Comparison of ENCODE assay signal across 8 cellular contexts in the genomic region with DNA sequence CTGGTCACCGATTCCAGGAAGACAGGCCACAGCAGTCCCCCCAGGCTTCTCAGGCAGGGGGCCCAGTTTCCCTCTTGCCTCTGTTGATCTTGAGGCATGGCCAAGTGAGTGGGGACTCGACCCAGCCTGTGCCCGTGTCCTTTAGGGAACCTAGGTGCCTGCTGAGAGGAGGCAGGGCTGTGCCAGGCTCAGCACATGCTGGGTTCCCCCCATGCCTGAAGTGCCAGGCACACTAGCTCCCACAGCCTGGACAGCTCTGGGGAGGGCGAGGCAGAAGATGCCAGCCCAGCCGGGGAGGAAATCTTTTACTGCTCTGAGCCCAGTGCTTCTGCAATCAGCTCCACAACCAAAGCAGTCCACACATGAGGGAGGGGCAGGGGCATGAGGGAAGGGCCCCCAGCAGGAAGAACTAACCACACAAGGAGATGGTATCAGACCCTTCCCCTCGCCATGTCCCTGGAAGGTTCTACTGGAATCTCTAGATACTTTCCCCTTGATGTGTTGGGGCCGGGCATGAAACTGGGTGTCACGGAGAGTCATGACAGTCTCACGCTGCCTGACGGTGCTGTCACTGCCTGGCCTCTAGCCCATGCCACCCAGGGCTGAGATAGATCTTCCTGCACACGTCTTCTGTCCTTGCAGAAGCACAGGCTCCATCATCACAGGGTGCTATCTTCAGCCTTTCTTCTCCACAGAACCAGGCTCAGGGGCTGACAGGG. TPM values are rescaled to one million over a fixed set of nuclear protein-coding genes. Genes with fewer than 3 reads are reported as not detected.
DNase-seq lines count a peak whose midpoint lies in the region; ATAC-seq and TF ChIP-seq lines count a peak whose summit lies in the region.

No MANE protein-coding gene starts in this region.

- TF ChIP-seq POLR2A in spleen (IDR thresholded peaks at IDR 0.05): no peak

- H3K9me3 Mint-ChIP-seq in HFFc6: no peaks in the 10 kb centered on the region
- H3K9me3 Mint-ChIP-seq in activated T-helper 17 cell treated with anti-CD3 and anti-CD28 coated beads, Interleukin-2, amount 50 U/mL, for 72 hours: no peaks in the 10 kb centered on the region
- H3K9me3 Mint-ChIP-seq in endothelial cell (ENCODE audit: unreplicated experiment): no peaks in the 10 kb centered on the region

- TF ChIP-seq CTCF in HFFc6 (IDR thresholded peaks at IDR 0.05): no peak
- no peak for TF ChIP-seq CTCF in hepatocyte (IDR thresholded peaks at IDR 0.05; ENCODE audit: poor library complexity)
- TF ChIP-seq CTCF in spleen (IDR thresholded peaks at IDR 0.05 in 8 of 11, conservative IDR thresholded peaks at IDR 0.05 in 3 of 11): no peak
- no peak for TF ChIP-seq CTCF in endothelial cell (IDR thresholded peaks at IDR 0.05; ENCODE audit: unreplicated experiment)

- H3K36me3 ChIP-seq in hepatocyte (replicated peaks; ENCODE audit: insufficient read depth, low read depth) (no peaks in the 10 kb centered on the region), spleen (no peaks in the 10 kb centered on the region)

- H3K27ac ChIP-seq in hepatocyte (peak overlapping the region; percentile 91), spleen (peak overlapping the region; percentile 57 to 82 (median 76))

- peak; percentile 77 for ATAC-seq in activated T-helper 17 cell treated with anti-CD3 and anti-CD28 coated beads, Interleukin-2, amount 50 U/mL, for 72 hours (replicated peaks)
- ATAC-seq in GM19328 (IDR thresholded peaks at IDR 0.05; ENCODE audit: unreplicated experiment) (no peak), GM18511 (IDR thresholded peaks at IDR 0.05; ENCODE audit: unreplicated experiment) (no peak), HG02884 (IDR thresholded peaks at IDR 0.05; ENCODE audit: unreplicated experiment) (no peak)

- peak overlapping the region; percentile 57 for H3K4me2 ChIP-seq in hepatocyte

- H2AFZ ChIP-seq in hepatocyte: no peak overlapping the region

- H3K79me2 ChIP-seq in hepatocyte: peaks cover 95% of the 10 kb centered on the region

- DNase-seq in HFFc6: no peak
- DNase-seq in hepatocyte (ENCODE audit: low spot score): no peak
- no peak for DNase-seq in spleen
- DNase-seq in endothelial cell (ENCODE audit: low spot score): no peak

- 82% methylated on average over 11 of the region's 11 CpGs for WGBS in hepatocyte (ENCODE audit: low lambda C conversion rate, missing lambda C conversion rate)
- 39 to 61% (median 46%) methylated on average over 10 to 11 of the region's 11 CpGs for WGBS in spleen, 5 donors

- H3K9me2 ChIP-seq in hepatocyte (replicated peaks; ENCODE audit: insufficient read depth): no peaks in the 10 kb centered on the region

- no peaks in the 10 kb centered on the region for H4K20me1 ChIP-seq in hepatocyte (ENCODE audit: insufficient read depth, poor library complexity, severe bottlenecking)

- peaks cover 99% of the 10 kb centered on the region for H3K4me1 Mint-ChIP-seq in HFFc6 (ENCODE audit: low read depth)
- peaks cover 18% of the 10 kb centered on the region for H3K4me1 Mint-ChIP-seq in activated T-helper 17 cell treated with anti-CD3 and anti-CD28 coated beads, Interleukin-2, amount 50 U/mL, for 72 hours
- H3K4me1 Mint-ChIP-seq in endothelial cell (ENCODE audit: unreplicated experiment): peaks cover 67% of the 10 kb centered on the region

- H3K36me3 Mint-ChIP-seq in HFFc6 (ENCODE audit: low read depth): no peaks in the 10 kb centered on the region
- no peaks in the 10 kb centered on the region for H3K36me3 Mint-ChIP-seq in activated T-helper 17 cell treated with anti-CD3 and anti-CD28 coated beads, Interleukin-2, amount 50 U/mL, for 72 hours (ENCODE audit: low read depth)
- H3K36me3 Mint-ChIP-seq in endothelial cell (ENCODE audit: low read depth, unreplicated experiment): peaks cover 20% of the 10 kb centered on the region

- H3K4me3 Mint-ChIP-seq in HFFc6: peak overlapping the region; percentile 68
- H3K4me3 Mint-ChIP-seq in activated T-helper 17 cell treated with anti-CD3 and anti-CD28 coated beads, Interleukin-2, amount 50 U/mL, for 72 hours: peak overlapping the region; percentile 88
- H3K4me3 Mint-ChIP-seq in endothelial cell (ENCODE audit: unreplicated experiment): no peak overlapping the region

- intact Hi-C loops in spleen (cut with DNase I; ENCODE audit: low total_unique reads): no loop called here

- no peaks in the 10 kb centered on the region for H3K27me3 ChIP-seq in hepatocyte
- peaks cover 0 to 3% (median 0%) of the 10 kb centered on the region in 7 donors for H3K27me3 ChIP-seq in spleen (replicated peaks in 1 of 7)

- H3K4me1 ChIP-seq in hepatocyte (ENCODE audit: insufficient read depth) (peaks cover 75% of the 10 kb centered on the region), spleen (peaks cover 24 to 77% (median 61%) of the 10 kb centered on the region in 6 donors)

- no peak overlapping the region for H3K4me3 ChIP-seq in hepatocyte
- H3K4me3 ChIP-seq in spleen: no peak overlapping the region

- H3K27me3 Mint-ChIP-seq in HFFc6 (ENCODE audit: insufficient read depth) (peaks cover 2% of the 10 kb centered on the region), endothelial cell (ENCODE audit: unreplicated experiment) (peaks cover 13% of the 10 kb centered on the region)
- H3K27me3 Mint-ChIP-seq in activated T-helper 17 cell treated with anti-CD3 and anti-CD28 coated beads, Interleukin-2, amount 50 U/mL, for 72 hours: no peaks in the 10 kb centered on the region

- H3K9me3 ChIP-seq in hepatocyte (ENCODE audit: low read depth): no peaks in the 10 kb centered on the region
- no peaks in the 10 kb centered on the region for H3K9me3 ChIP-seq in spleen

- H3K27ac Mint-ChIP-seq in HFFc6 (peak overlapping the region; percentile 95), endothelial cell (ENCODE audit: unreplicated experiment) (no peak overlapping the region)
- peak overlapping the region; percentile 96 for H3K27ac Mint-ChIP-seq in activated T-helper 17 cell treated with anti-CD3 and anti-CD28 coated beads, Interleukin-2, amount 50 U/mL, for 72 hours

RNA-seq across cellular contexts. Expression of gene MYO18A, which starts 25.5 kb away (rescaled TPM):
- total RNA-seq in HFFc6 (2021; fragmentation: NEBNext Ultra II Directional; extraction: Animal tissue kit (Norgen Biotek cat#: 25700)): 10 to 100 TPM; 39.2 to 57.7 (median 42.9) TPM
- total RNA-seq in activated T-helper 17 cell treated with anti-CD3 and anti-CD28 coated beads, Interleukin-2, amount 50 U/mL, for 72 hours: 10 to 100 TPM; 90.6 to 95.9 TPM
- 22.0 and 35.6 TPM in 2 replicates for total RNA-seq in hepatocyte
- polyA plus RNA-seq in hepatocyte: 32.2 and 33.8 TPM in 2 replicates
- total RNA-seq in spleen: 100 to 1,000 TPM in 2 of 7 donors, 10 to 100 TPM in 5; 57.6 to 114 (median 85.5) TPM
- polyA plus RNA-seq in spleen: 10 to 100 TPM; 24.2 to 55.0 (median 44.5) TPM
- 79.9 TPM for total RNA-seq in endothelial cell (ENCODE audit: unreplicated experiment)
